Comparison of ENCODE assay signal across 8 cellular contexts in the genomic region with DNA sequence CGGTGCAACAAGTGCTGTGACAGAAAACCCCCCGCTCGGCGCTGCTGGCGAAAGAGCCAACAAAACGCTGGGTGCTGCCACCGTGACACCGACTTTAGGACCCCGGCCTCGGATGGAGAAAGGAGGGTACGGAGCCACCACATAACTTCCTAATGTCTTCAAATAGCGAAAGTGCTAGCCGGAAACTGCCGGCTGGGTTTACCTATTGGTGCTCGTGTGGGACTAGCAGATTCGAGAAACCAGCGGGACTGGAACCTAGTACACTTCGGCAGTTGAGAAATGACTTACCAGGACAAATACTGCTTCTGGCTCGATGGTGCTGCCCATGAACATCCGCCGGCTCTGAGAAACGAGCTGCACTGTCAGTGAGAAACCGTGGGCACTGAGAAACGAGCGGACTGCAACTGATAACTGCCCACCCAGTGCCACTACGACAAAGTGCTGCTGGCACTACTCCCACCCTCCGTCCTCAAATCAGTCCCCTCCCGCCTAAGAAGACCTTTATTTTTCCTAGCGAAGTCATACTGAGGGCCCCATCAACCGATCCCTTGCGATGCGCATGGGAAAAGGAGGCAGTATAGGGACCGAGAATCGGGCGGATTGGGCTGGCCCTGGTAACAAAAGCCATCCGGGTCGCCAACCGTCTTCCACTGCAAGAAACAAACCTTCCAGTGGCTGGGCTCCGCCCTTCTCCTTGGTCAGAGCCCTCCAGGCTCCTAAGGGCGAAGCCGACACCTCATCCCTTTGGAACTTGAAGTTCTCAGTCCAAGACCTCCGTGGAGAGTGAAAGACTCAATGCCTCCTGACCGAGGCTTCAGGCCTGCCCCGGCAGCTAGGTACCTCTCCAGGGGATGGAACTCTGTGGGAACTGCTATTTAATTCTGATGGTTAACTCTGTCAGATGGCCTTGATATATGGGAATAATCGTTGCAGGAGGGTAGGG. TPM values are rescaled to one million over a fixed set of nuclear protein-coding genes. Genes with fewer than 3 reads are reported as not detected.
A peak's percentile ranks its signal among the peaks of the same experiment; 100 is the strongest.
DNase-seq lines count a peak whose midpoint lies in the region; ATAC-seq and TF ChIP-seq lines count a peak whose summit lies in the region.

No MANE protein-coding gene starts in this region.

- DNase-seq in DMS 273 (lab: John Stamatoyannopoulos, UW; ENCODE audit: unreplicated experiment) (peak; percentile 95), fibroblast of gingiva (ENCODE audit: low read depth) (peak; percentile 93)
- peak; percentile 94 for DNase-seq in Jurkat, Clone E6-1 (ENCODE audit: low read depth, low spot score)
- peak; percentile 95 to 98 for DNase-seq in activated T-cell treated with anti-CD3 and anti-CD28 coated beads, Interleukin-2, amount 50 U/mL, for 48 hours
- DNase-seq in naive thymus-derived CD4-positive, alpha-beta T cell = peak; percentile 80 to 96 (median 89)

- peaks cover 26 to 67% (median 44%) of the 10 kb centered on the region in 7 donors for H3K4me1 Mint-ChIP-seq in naive thymus-derived CD4-positive, alpha-beta T cell
- H3K4me1 Mint-ChIP-seq in stimulated activated memory B cell treated with anti-CD40 and anti-IgM and Interleukin-4, amounts not matched to agents 10 μg/mL and 1 μg/mL and 100 μg/mL, for 72 hours = peaks cover 43% of the 10 kb centered on the region

- H3K9me3 Mint-ChIP-seq in naive thymus-derived CD4-positive, alpha-beta T cell = peaks cover 0 to 8% (median 0%) of the 10 kb centered on the region in 11 donors
- H3K9me3 Mint-ChIP-seq in stimulated activated memory B cell treated with anti-CD40 and anti-IgM and Interleukin-4, amounts not matched to agents 10 μg/mL and 1 μg/mL and 100 μg/mL, for 72 hours = no peaks in the 10 kb centered on the region

- peaks cover 6 to 24% (median 20%) of the 10 kb centered on the region in 5 donors for H3K36me3 Mint-ChIP-seq in naive thymus-derived CD4-positive, alpha-beta T cell
- H3K36me3 Mint-ChIP-seq in stimulated activated memory B cell treated with anti-CD40 and anti-IgM and Interleukin-4, amounts not matched to agents 10 μg/mL and 1 μg/mL and 100 μg/mL, for 72 hours = peaks cover 25% of the 10 kb centered on the region

- H3K4me3 Mint-ChIP-seq in naive thymus-derived CD4-positive, alpha-beta T cell = peak overlapping the region; percentile 93 to 100 (median 98)
- H3K4me3 Mint-ChIP-seq in stimulated activated memory B cell treated with anti-CD40 and anti-IgM and Interleukin-4, amounts not matched to agents 10 μg/mL and 1 μg/mL and 100 μg/mL, for 72 hours = peak overlapping the region; percentile 98

- CTCF ChIA-PET in naive thymus-derived CD4-positive, alpha-beta T cell (lab: Charles Lee) = interaction anchor here (0.8 to 4.5 kb wide), 5 partner anchors 32 to 158 kb away, joined by 3 to 33 read pairs (median 13); a partner anchor contains a TSS

- H3K4me3 ChIP-seq in Jurkat, Clone E6-1 (ENCODE audit: low read length) = peak overlapping the region; percentile 76
- peak overlapping the region; percentile 82 for H3K4me3 ChIP-seq in naive thymus-derived CD4-positive, alpha-beta T cell (ENCODE audit: low read length)

- ATAC-seq in GM21528 (IDR thresholded peaks at IDR 0.05; ENCODE audit: low FRiP score, unreplicated experiment) = peak; percentile 42
- peak; percentile 69 for ATAC-seq in naive thymus-derived CD4-positive, alpha-beta T cell
- ATAC-seq in stimulated activated memory B cell treated with anti-CD40 and anti-IgM and Interleukin-4, amounts not matched to agents 10 μg/mL and 1 μg/mL and 100 μg/mL, for 72 hours = peak; percentile 82

- H3K9me3 ChIP-seq in naive thymus-derived CD4-positive, alpha-beta T cell (ENCODE audit: control insufficient read depth in 2 of 3, low read length in 3 of 3) = no peaks in the 10 kb centered on the region

- peaks cover 25 to 33% of the 10 kb centered on the region in 2 donors for H3K4me1 ChIP-seq in naive thymus-derived CD4-positive, alpha-beta T cell (ENCODE audit: control insufficient read depth in 2 of 2, insufficient read depth in 2 of 2, low read length in 2 of 2)

- peak overlapping the region; percentile 99 to 100 (median 99) for H3K27ac Mint-ChIP-seq in naive thymus-derived CD4-positive, alpha-beta T cell
- H3K27ac Mint-ChIP-seq in stimulated activated memory B cell treated with anti-CD40 and anti-IgM and Interleukin-4, amounts not matched to agents 10 μg/mL and 1 μg/mL and 100 μg/mL, for 72 hours = peak overlapping the region; percentile 98

- no peaks in the 10 kb centered on the region for H3K27me3 Mint-ChIP-seq in naive thymus-derived CD4-positive, alpha-beta T cell
- no peaks in the 10 kb centered on the region for H3K27me3 Mint-ChIP-seq in stimulated activated memory B cell treated with anti-CD40 and anti-IgM and Interleukin-4, amounts not matched to agents 10 μg/mL and 1 μg/mL and 100 μg/mL, for 72 hours

- intact Hi-C loops in naive thymus-derived CD4-positive, alpha-beta T cell (cut with micrococcal nuclease) = loop anchor here (1.0 to 2.0 kb wide), 11 partner anchors 38 to 536 kb away; a partner anchor contains a TSS

- no peaks in the 10 kb centered on the region for H3K27me3 ChIP-seq in naive thymus-derived CD4-positive, alpha-beta T cell (ENCODE audit: control insufficient read depth in 2 of 2, insufficient read depth in 2 of 2, low read length in 2 of 2)

- POLR2A ChIA-PET in naive thymus-derived CD4-positive, alpha-beta T cell (lab: Charles Lee) = interaction anchor here (0.5 to 11.0 kb wide), 28 partner anchors 9 to 1163 kb away, joined by 3 to 595 read pairs (median 6); a partner anchor contains a TSS

- peak overlapping the region; percentile 90 for H3K27ac ChIP-seq in naive thymus-derived CD4-positive, alpha-beta T cell (ENCODE audit: low read depth, low read length)

- H3K36me3 ChIP-seq in naive thymus-derived CD4-positive, alpha-beta T cell (ENCODE audit: control insufficient read depth in 2 of 3, insufficient read depth in 3 of 3, low read length in 3 of 3) = peaks cover 0 to 23% (median 0%) of the 10 kb centered on the region in 3 experiments

TF ChIP-seq in PFSK-1, 5 proteins besides CTCF, POLR2A, EP300 and RAD21:
- TF ChIP-seq POLR2AphosphoS5 (IDR thresholded peaks at IDR 0.05; ENCODE audit: low read depth, low read length) = peak; percentile 65; the same call in 1 of the 2 replicates
- TF ChIP-seq FOXP2 (optimal IDR thresholded peaks at IDR 0.05; ENCODE audit: borderline replicate concordance, extremely low read depth, extremely low read length, insufficient read depth) = peak; percentile 10
- peak; percentile 47; the same call in 1 of the 2 replicates for TF ChIP-seq SIN3A (IDR thresholded peaks at IDR 0.05; ENCODE audit: borderline replicate concordance, insufficient read depth, low read length)
- peak; percentile 90 for TF ChIP-seq TAF1 (IDR thresholded peaks at IDR 0.05; ENCODE audit: borderline replicate concordance, insufficient read depth, low read length)
- TF ChIP-seq, protein P1, sequence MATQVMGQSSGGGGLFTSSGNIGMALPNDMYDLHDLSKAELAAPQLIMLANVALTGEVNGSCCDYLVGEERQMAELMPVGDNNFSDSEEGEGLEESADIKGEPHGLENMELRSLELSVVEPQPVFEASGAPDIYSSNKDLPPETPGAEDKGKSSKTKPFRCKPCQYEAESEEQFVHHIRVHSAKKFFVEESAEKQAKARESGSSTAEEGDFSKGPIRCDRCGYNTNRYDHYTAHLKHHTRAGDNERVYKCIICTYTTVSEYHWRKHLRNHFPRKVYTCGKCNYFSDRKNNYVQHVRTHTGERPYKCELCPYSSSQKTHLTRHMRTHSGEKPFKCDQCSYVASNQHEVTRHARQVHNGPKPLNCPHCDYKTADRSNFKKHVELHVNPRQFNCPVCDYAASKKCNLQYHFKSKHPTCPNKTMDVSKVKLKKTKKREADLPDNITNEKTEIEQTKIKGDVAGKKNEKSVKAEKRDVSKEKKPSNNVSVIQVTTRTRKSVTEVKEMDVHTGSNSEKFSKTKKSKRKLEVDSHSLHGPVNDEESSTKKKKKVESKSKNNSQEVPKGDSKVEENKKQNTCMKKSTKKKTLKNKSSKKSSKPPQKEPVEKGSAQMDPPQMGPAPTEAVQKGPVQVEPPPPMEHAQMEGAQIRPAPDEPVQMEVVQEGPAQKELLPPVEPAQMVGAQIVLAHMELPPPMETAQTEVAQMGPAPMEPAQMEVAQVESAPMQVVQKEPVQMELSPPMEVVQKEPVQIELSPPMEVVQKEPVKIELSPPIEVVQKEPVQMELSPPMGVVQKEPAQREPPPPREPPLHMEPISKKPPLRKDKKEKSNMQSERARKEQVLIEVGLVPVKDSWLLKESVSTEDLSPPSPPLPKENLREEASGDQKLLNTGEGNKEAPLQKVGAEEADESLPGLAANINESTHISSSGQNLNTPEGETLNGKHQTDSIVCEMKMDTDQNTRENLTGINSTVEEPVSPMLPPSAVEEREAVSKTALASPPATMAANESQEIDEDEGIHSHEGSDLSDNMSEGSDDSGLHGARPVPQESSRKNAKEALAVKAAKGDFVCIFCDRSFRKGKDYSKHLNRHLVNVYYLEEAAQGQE (IDR thresholded peaks at IDR 0.05; ENCODE audit: insufficient read depth in 1 of 2, low read depth in 2 of 2, low read length in 2 of 2) = no peak

RNA-seq across cellular contexts. Expression of a gene that starts 27.0 kb away (rescaled TPM):
- 31.8 TPM for polyA plus RNA-seq in Jurkat, Clone E6-1 (2012; ENCODE audit: insufficient read depth, insufficient read length)
- 0.83 TPM for polyA plus RNA-seq in PFSK-1 (2012; ENCODE audit: insufficient read length, low read depth)
- total RNA-seq in naive thymus-derived CD4-positive, alpha-beta T cell = 10 to 100 TPM; 13.2 to 61.4 (median 42.0) TPM
- polyA plus RNA-seq in naive thymus-derived CD4-positive, alpha-beta T cell = 10 to 100 TPM; 55.7 to 70.2 TPM

RNA-seq across cellular contexts. Expression of a gene that starts 53.6 kb away (rescaled TPM):
- 50.6 TPM for polyA plus RNA-seq in Jurkat, Clone E6-1 (2012; ENCODE audit: insufficient read depth, insufficient read length)
- 13.6 TPM for polyA plus RNA-seq in PFSK-1 (2012; ENCODE audit: insufficient read length, low read depth)
- total RNA-seq in naive thymus-derived CD4-positive, alpha-beta T cell = 10 to 100 TPM; 47.2 to 83.4 (median 67.8) TPM
- 10 to 100 TPM; 65.3 to 83.2 TPM for polyA plus RNA-seq in naive thymus-derived CD4-positive, alpha-beta T cell

Comparison
In these comparisons a context has a peak if more than half of its experiments do, and no peak if none do; other contexts are left out.
1. Peak in every context shown above with its lines: DNase-seq, ATAC-seq, H3K4me3 ChIP-seq and H3K27ac ChIP-seq.